23 cellular contexts compared by ENCODE assay signal in the genomic region with DNA sequence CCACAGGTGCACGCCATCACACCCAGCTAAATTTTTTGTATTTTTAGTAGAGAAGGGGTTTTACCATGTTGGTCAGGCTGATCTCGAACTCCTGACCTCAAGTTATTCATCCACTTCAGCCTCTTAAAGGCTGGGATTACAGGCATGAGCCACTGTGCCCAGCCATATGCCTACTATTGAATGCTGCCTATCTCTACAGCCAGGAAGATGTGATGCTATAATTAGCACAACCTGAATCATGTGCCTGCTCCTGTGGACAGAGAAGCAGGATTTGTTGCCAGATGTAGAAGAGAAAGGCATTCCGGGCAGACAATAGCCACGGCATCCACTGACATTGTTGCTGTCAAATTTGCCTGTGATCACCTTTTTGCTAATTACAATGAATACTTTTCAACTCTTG. TPM values are rescaled to one million over a fixed set of nuclear protein-coding genes. Genes with fewer than 3 reads are reported as not detected.
A peak's percentile ranks its signal among the peaks of the same experiment; 100 is the strongest.
DNase-seq lines count a peak whose midpoint lies in the region; ATAC-seq, FAIRE-seq and TF ChIP-seq lines count a peak whose summit lies in the region.
"Had no signal": no experiment of that assay in that cellular context is flagged by ENCODE, and none has a peak within 500 bp of the region (broad histone marks: within the 10 kb centered on the region; RNA-seq: fewer than 3 reads in every experiment).

No MANE protein-coding gene starts in this region.

- no peak overlapping the region for H2AFZ ChIP-seq in H9 (ENCODE audit: low read length)

- H3K27ac ChIP-seq in adrenal gland (no peak overlapping the region), H9 (ENCODE audit: insufficient read length, low read depth, low read length) (no peak overlapping the region)
- H3K27ac ChIP-seq: C4-2B, RWPE1, SJCRH30 had no signal

- H3K79me2 ChIP-seq in H9 (ENCODE audit: insufficient read depth, low read length), result no peaks in the 10 kb centered on the region

- H3K36me3 Mint-ChIP-seq in H9 (ENCODE audit: insufficient read depth in 1 of 3, low read depth in 3 of 3), result no peaks in the 10 kb centered on the region

- no peak for ATAC-seq in HG03108 (IDR thresholded peaks at IDR 0.05; ENCODE audit: unreplicated experiment)
- ATAC-seq: PC-3 had no signal

- H2AK5ac ChIP-seq in H9 (ENCODE audit: insufficient read length, low read length), result no peak overlapping the region

- TF ChIP-seq CTCF in epithelial cell of esophagus (IDR thresholded peaks at IDR 0.05; ENCODE audit: insufficient read depth, low read depth, low read length, missing control alignments) (no peak), adrenal gland (IDR thresholded peaks at IDR 0.05) (no peak), H9 (conservative IDR thresholded peaks at IDR 0.05) (no peak)

- no peaks in the 10 kb centered on the region for H4K20me1 ChIP-seq in H9 (ENCODE audit: control insufficient read depth, insufficient read depth, insufficient read length)

- H3K23me2 ChIP-seq in H9 (ENCODE audit: insufficient read length, low read depth, low read length, poor library complexity, severe bottlenecking), result no peaks in the 10 kb centered on the region

- H2BK15ac ChIP-seq in H9 (ENCODE audit: low read depth, low read length), result no peak overlapping the region

- no peaks in the 10 kb centered on the region for H3K27me3 Mint-ChIP-seq in H9 (ENCODE audit: low read depth)

- no peak overlapping the region for H4K8ac ChIP-seq in H9 (replicated peaks; ENCODE audit: insufficient read length, low read depth, low read length)

- H3K4me3 Mint-ChIP-seq in H9, result no peak overlapping the region
- H3K4me3 Mint-ChIP-seq: HFFc6, IgD-negative memory B cell had no signal

- DNase-seq in H54 (ENCODE audit: insufficient read length, low spot score) (no peak), M059J (ENCODE audit: low read depth) (peak; percentile 13), epithelial cell of esophagus (ENCODE audit: low read depth) (peak; percentile 10), myocyte (ENCODE audit: low read depth) (peak; percentile 14), adrenal gland (no peak), H9 (no peak)
- DNase-seq: AML-193, HFFc6, Karpas-422, MM.1S, NCI-H1092, NCI-H146, NCI-H2029 treated with DMSO at 0.1 percent for 48 hours, NCI-H2171, NCI-H510A treated with DMSO at 0.1 percent for 48 hours, PC-3, SJCRH30 had no signal

- no peak overlapping the region for H3K9ac ChIP-seq in H9 (ENCODE audit: extremely low read depth, insufficient read length, low read length)

- no peak overlapping the region for H3T11ph ChIP-seq in H9 (ENCODE audit: low read length)

- H3K27me3 ChIP-seq in adrenal gland (no peaks in the 10 kb centered on the region), H9 (ENCODE audit: insufficient read depth, low read length) (no peaks in the 10 kb centered on the region)
- H3K27me3 ChIP-seq: SJCRH30 had no signal

- H3K36me3 ChIP-seq in adrenal gland (replicated peaks in 1 of 2), result no peaks in the 10 kb centered on the region
- H3K36me3 ChIP-seq: SJCRH30 had no signal

- H2BK20ac ChIP-seq in H9 (ENCODE audit: low read depth, low read length, poor library complexity, severe bottlenecking), result no peak overlapping the region

- TF ChIP-seq POLR2A in H54 (IDR thresholded peaks at IDR 0.05; ENCODE audit: low read depth, low read length), result no peak
- no peak for TF ChIP-seq POLR2A in adrenal gland (IDR thresholded peaks at IDR 0.05)

- H2BK12ac ChIP-seq in H9 (ENCODE audit: insufficient read length, low read depth, low read length), result no peak overlapping the region

- 77 to 87% (median 81%) methylated on average over 4 of the region's 4 CpGs for WGBS in adrenal gland, 4 donors
- WGBS in H9 (ENCODE audit: extremely low coverage, insufficient read length, low lambda C conversion rate), result no CpG with 5 or more reads among the region's 4 CpGs

- H3K9me3 ChIP-seq in adrenal gland (replicated peaks in 1 of 3) (no peaks in the 10 kb centered on the region), H9 (ENCODE audit: control insufficient read depth, low read depth, low read length) (no peaks in the 10 kb centered on the region)
- H3K9me3 ChIP-seq: SJCRH30 had no signal

- H3K4ac ChIP-seq in H9 (ENCODE audit: low read depth, low read length), result no peak overlapping the region

- H3K4me3 ChIP-seq in epithelial cell of esophagus (ENCODE audit: low read length) (no peak overlapping the region), adrenal gland (no peak overlapping the region)
- H3K4me3 ChIP-seq: SJCRH30 had no signal

- no peak overlapping the region for H3K27ac Mint-ChIP-seq in H9
- H3K27ac Mint-ChIP-seq: HFFc6, IgD-negative memory B cell had no signal

- H3K23ac ChIP-seq in H9 (ENCODE audit: insufficient read length, low read depth, low read length), result no peak overlapping the region

- peak; percentile 75 for FAIRE-seq in H54 (lab: Jason Lieb, UNC)
- FAIRE-seq: D721Med, GM12891 had no signal

- H3K4me1 ChIP-seq in adrenal gland (replicated peaks in 1 of 2) (no peaks in the 10 kb centered on the region), H9 (ENCODE audit: insufficient read depth, low read length) (peaks cover 2% of the 10 kb centered on the region; the same call in 1 of the 2 replicates)
- H3K4me1 ChIP-seq: SJCRH30 had no signal

- no peak overlapping the region for H4K5ac ChIP-seq in H9 (ENCODE audit: insufficient read length, low read depth, low read length)

- H3K79me1 ChIP-seq in H9 (ENCODE audit: insufficient read depth, low read depth, low read length, poor library complexity, severe bottlenecking), result no peaks in the 10 kb centered on the region

- H3K18ac ChIP-seq in H9 (ENCODE audit: insufficient read length, low read depth, low read length), result no peak overlapping the region

- H4K91ac ChIP-seq in H9 (ENCODE audit: insufficient read length, low read depth, low read length), result no peak overlapping the region

- H3K4me2 ChIP-seq in H9 (ENCODE audit: insufficient read depth, insufficient read length, low read length), result no peak overlapping the region

- peaks cover 6 to 9% of the 10 kb centered on the region in 2 experiments for H3K4me1 Mint-ChIP-seq in H9

- no peaks in the 10 kb centered on the region for H3K9me3 Mint-ChIP-seq in H9
- H3K9me3 Mint-ChIP-seq: HFFc6, IgD-negative memory B cell had no signal

- intact Hi-C loops in adrenal gland (cut with DNase I), result no loop called here

- no peak overlapping the region for H2BK5ac ChIP-seq in H9 (ENCODE audit: insufficient read length, low read length)

- H2BK120ac ChIP-seq in H9 (ENCODE audit: low read depth, low read length, poor library complexity, severe bottlenecking), result no peak overlapping the region

- H3K56ac ChIP-seq in H9 (ENCODE audit: insufficient read length, low read depth, low read length), result no peak overlapping the region

- H3K14ac ChIP-seq in H9 (ENCODE audit: insufficient read depth, low read length), result no peak overlapping the region

RNA-seq across cellular contexts. Expression of a gene that starts 24.4 kb away (rescaled TPM):
- total RNA-seq in M059J (2014; rRNA removed; shearing (Covaris generic)), result 13.8 and 18.1 TPM in 2 replicates
- total RNA-seq in myocyte, result 32.5 and 79.1 TPM in 2 replicates
- 17.9 TPM for polyA plus RNA-seq in myocyte (2012)
- 10 to 100 TPM; 14.0 to 37.7 (median 25.5) TPM for total RNA-seq in adrenal gland
- polyA plus RNA-seq in adrenal gland, result 10 to 100 TPM; 11.0 to 15.5 (median 11.8) TPM
- total RNA-seq in H9 (2021), result 3.7 and 3.9 TPM in 2 replicates

RNA-seq across cellular contexts. Expression of a gene that starts 37.4 kb away (rescaled TPM):
- total RNA-seq in M059J (2014; rRNA removed; shearing (Covaris generic)), result 36.2 and 39.6 TPM in 2 replicates
- total RNA-seq in myocyte (52.1 and 64.3 TPM in 2 replicates), adrenal gland (100 to 1,000 TPM in 1 of 8 donors, 10 to 100 TPM in 7; 43.6 to 134 (median 60.5) TPM), H9 (2021) (43.3 and 45.6 TPM in 2 replicates)
- 18.6 TPM for polyA plus RNA-seq in myocyte (2012)
- polyA plus RNA-seq in adrenal gland, result 10 to 100 TPM; 20.5 to 28.0 (median 27.3) TPM

Comparison
In these comparisons a context has a peak if more than half of its experiments do, and no peak if none do; other contexts are left out.
1. DNase-seq: peak in M059J (single experiment), epithelial cell of esophagus (single experiment) and myocyte (single experiment); none in H54 (single experiment), adrenal gland (0 of 7) and H9 (single experiment).